ENCODE assay signal across 1 cellular context in genomic region chrX:71095971-71096701, GRCh38.
TF ChIP-seq lines count a peak whose summit lies in the region.

No MANE protein-coding gene starts in this region.

TF ChIP-seq in HEK293, 187 proteins besides CTCF, POLR2A, EP300 and RAD21 (continued from another document):
- TF ChIP-seq PRDM2 (tag by site-specific recombination; IDR thresholded peaks at IDR 0.05; ENCODE audit: borderline replicate concordance) (no peak), PRDM1 (tag by site-specific recombination; IDR thresholded peaks at IDR 0.05) (no peak), INSM2 (tag by site-specific recombination; IDR thresholded peaks at IDR 0.05) (no peak), TCF7L2 (IDR thresholded peaks at IDR 0.05; ENCODE audit: borderline replicate concordance, low read depth, low read length) (no peak), REST (tag by site-specific recombination; IDR thresholded peaks at IDR 0.05) (no peak), BCL6B (tag by site-specific recombination; IDR thresholded peaks at IDR 0.05) (no peak), GLI4 (tag by site-specific recombination; IDR thresholded peaks at IDR 0.05) (no peak), ZBTB44 (tag by site-specific recombination; IDR thresholded peaks at IDR 0.05) (no peak)
